21 cellular contexts compared by ENCODE assay signal in the genomic region with DNA sequence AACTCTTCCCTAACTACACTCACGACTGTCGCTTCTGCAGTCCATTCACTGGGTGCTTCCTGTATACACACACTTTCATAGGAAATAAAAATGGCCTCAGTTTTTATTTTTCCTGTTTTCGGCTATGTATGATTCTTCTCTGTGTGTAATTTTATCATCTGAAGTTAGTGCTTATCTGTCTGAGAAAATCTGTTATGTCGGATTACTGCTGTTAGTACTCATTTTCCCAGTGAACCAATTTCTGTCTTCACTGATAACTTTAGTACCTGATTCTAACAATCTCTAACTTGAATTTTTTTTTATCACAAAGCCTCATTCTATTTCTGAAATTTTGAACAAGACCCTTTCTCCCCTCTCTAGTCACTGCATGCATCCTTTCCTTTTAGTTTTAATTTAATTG. TPM values are rescaled to one million over a fixed set of nuclear protein-coding genes. Genes with fewer than 3 reads are reported as not detected.
DNase-seq lines count a peak whose midpoint lies in the region; ATAC-seq and TF ChIP-seq lines count a peak whose summit lies in the region.
"Had no signal": no experiment of that assay in that cellular context is flagged by ENCODE, and none has a peak within 500 bp of the region (broad histone marks: within the 10 kb centered on the region; RNA-seq: fewer than 3 reads in every experiment).

No MANE protein-coding gene starts in this region.

- no peaks in the 10 kb centered on the region for H3K9me3 Mint-ChIP-seq in activated T-cell treated with anti-CD3 and anti-CD28 coated beads, Interleukin-2, amount 50 U/mL, for 72 hours
- H3K9me3 Mint-ChIP-seq in central memory CD8-positive, alpha-beta T cell = no peaks in the 10 kb centered on the region
- H3K9me3 Mint-ChIP-seq in nephron progenitor cell = no peaks in the 10 kb centered on the region
- peaks cover 0 to 5% of the 10 kb centered on the region in 2 donors for H3K9me3 Mint-ChIP-seq in stimulated activated naive B cell treated with anti-CD40 and anti-IgM and Interleukin-4, amounts not matched to agents 10 μg/mL and 1 μg/mL and 100 μg/mL, for 72 hours

- no peak overlapping the region for H3K4me3 Mint-ChIP-seq in activated T-cell treated with anti-CD3 and anti-CD28 coated beads, Interleukin-2, amount 50 U/mL, for 72 hours
- H3K4me3 Mint-ChIP-seq in central memory CD8-positive, alpha-beta T cell = no peak overlapping the region
- H3K4me3 Mint-ChIP-seq in nephron progenitor cell = no peak overlapping the region
- H3K4me3 Mint-ChIP-seq in stimulated activated naive B cell treated with anti-CD40 and anti-IgM and Interleukin-4, amounts not matched to agents 10 μg/mL and 1 μg/mL and 100 μg/mL, for 72 hours = no peak overlapping the region

- peaks cover 32% of the 10 kb centered on the region for H3K4me1 Mint-ChIP-seq in activated T-cell treated with anti-CD3 and anti-CD28 coated beads, Interleukin-2, amount 50 U/mL, for 72 hours (ENCODE audit: low read depth)
- peaks cover 67% of the 10 kb centered on the region for H3K4me1 Mint-ChIP-seq in central memory CD8-positive, alpha-beta T cell
- H3K4me1 Mint-ChIP-seq in nephron progenitor cell = peaks cover 6% of the 10 kb centered on the region
- peaks cover 15 to 43% of the 10 kb centered on the region in 2 donors for H3K4me1 Mint-ChIP-seq in stimulated activated naive B cell treated with anti-CD40 and anti-IgM and Interleukin-4, amounts not matched to agents 10 μg/mL and 1 μg/mL and 100 μg/mL, for 72 hours

- DNase-seq in activated T-cell treated with anti-CD3 and anti-CD28 coated beads, Interleukin-2, amount 50 U/mL, for 72 hours = no peak
- no peak for DNase-seq in activated T-cell treated with anti-CD3 and anti-CD28 coated beads for 4 hours
- DNase-seq in OCI-M1 (lab: John Stamatoyannopoulos, UW) = peak; percentile 14
- DNase-seq in central memory CD8-positive, alpha-beta T cell (ENCODE audit: low spot score in 2 of 2) = no peak
- DNase-seq in nephron progenitor cell = no peak
- no peak for DNase-seq in NCI-H524 treated with DMSO at 0.1 percent for 48 hours (lab: John Stamatoyannopoulos, UW)
- no peak for DNase-seq in stimulated activated naive B cell treated with anti-CD40 and anti-IgM and Interleukin-4, amounts not matched to agents 10 μg/mL and 1 μg/mL and 100 μg/mL, for 72 hours
- no peak for DNase-seq in NCI-H1930 (lab: John Stamatoyannopoulos, UW)
- DNase-seq: COR-L47, GF-D8, MG63, NCI-H1105, NCI-H1694, NCI-H2107, NCI-H226, NCI-H526, SHP77 had no signal

- H3K27ac Mint-ChIP-seq in activated T-cell treated with anti-CD3 and anti-CD28 coated beads, Interleukin-2, amount 50 U/mL, for 72 hours = peak overlapping the region; percentile 29
- peak overlapping the region; percentile 14 for H3K27ac Mint-ChIP-seq in central memory CD8-positive, alpha-beta T cell (ENCODE audit: low read depth)
- H3K27ac Mint-ChIP-seq in nephron progenitor cell = peak overlapping the region; percentile 22
- H3K27ac Mint-ChIP-seq in stimulated activated naive B cell treated with anti-CD40 and anti-IgM and Interleukin-4, amounts not matched to agents 10 μg/mL and 1 μg/mL and 100 μg/mL, for 72 hours = no peak overlapping the region

- no peak for ATAC-seq in activated T-cell treated with anti-CD3 and anti-CD28 coated beads, Interleukin-2, amount 50 U/mL, for 72 hours (replicated peaks in 1 of 2)
- ATAC-seq in central memory CD8-positive, alpha-beta T cell (replicated peaks; ENCODE audit: extremely low read depth, poor library complexity, severe bottlenecking) = no peak
- no peak for ATAC-seq in stimulated activated naive B cell treated with anti-CD40 and anti-IgM and Interleukin-4, amounts not matched to agents 10 μg/mL and 1 μg/mL and 100 μg/mL, for 72 hours (replicated peaks)
- ATAC-seq: HepG2 had no signal

- H3K36me3 Mint-ChIP-seq in activated T-cell treated with anti-CD3 and anti-CD28 coated beads, Interleukin-2, amount 50 U/mL, for 72 hours (ENCODE audit: insufficient read depth in 2 of 2) = peaks cover 0 to 24% of the 10 kb centered on the region in 2 donors
- H3K36me3 Mint-ChIP-seq in central memory CD8-positive, alpha-beta T cell (ENCODE audit: insufficient read depth) = peaks cover 11% of the 10 kb centered on the region
- peaks cover 48% of the 10 kb centered on the region for H3K36me3 Mint-ChIP-seq in nephron progenitor cell (ENCODE audit: low read depth)
- H3K36me3 Mint-ChIP-seq in stimulated activated naive B cell treated with anti-CD40 and anti-IgM and Interleukin-4, amounts not matched to agents 10 μg/mL and 1 μg/mL and 100 μg/mL, for 72 hours = peaks cover 22 to 44% of the 10 kb centered on the region in 2 donors

- TF ChIP-seq CTCF in nephron progenitor cell (IDR thresholded peaks at IDR 0.05) = no peak

- no peaks in the 10 kb centered on the region for H3K27me3 Mint-ChIP-seq in activated T-cell treated with anti-CD3 and anti-CD28 coated beads, Interleukin-2, amount 50 U/mL, for 72 hours (ENCODE audit: low read depth)
- no peaks in the 10 kb centered on the region for H3K27me3 Mint-ChIP-seq in central memory CD8-positive, alpha-beta T cell
- no peaks in the 10 kb centered on the region for H3K27me3 Mint-ChIP-seq in nephron progenitor cell (ENCODE audit: low read depth, poor library complexity)
- no peaks in the 10 kb centered on the region for H3K27me3 Mint-ChIP-seq in stimulated activated naive B cell treated with anti-CD40 and anti-IgM and Interleukin-4, amounts not matched to agents 10 μg/mL and 1 μg/mL and 100 μg/mL, for 72 hours

RNA-seq across cellular contexts. Expression of a gene that starts 20.9 kb away (rescaled TPM):
- 10 to 100 TPM; 62.7 to 62.8 TPM for total RNA-seq in activated T-cell treated with anti-CD3 and anti-CD28 coated beads, Interleukin-2, amount 50 U/mL, for 72 hours

RNA-seq across cellular contexts. Expression of a gene that starts 33.8 kb away (rescaled TPM):
- total RNA-seq in activated T-cell treated with anti-CD3 and anti-CD28 coated beads, Interleukin-2, amount 50 U/mL, for 72 hours = 1 to 10 TPM in 1 of 2 donors, under 1 TPM in 1; 0.89 to 1.8 TPM
- total RNA-seq: Daoy had no signal

RNA-seq across cellular contexts. Expression of a gene that starts 44.3 kb away (rescaled TPM):
- total RNA-seq in activated T-cell treated with anti-CD3 and anti-CD28 coated beads, Interleukin-2, amount 50 U/mL, for 72 hours = not detected
- total RNA-seq: A172, Daoy, H1, HepG2 had no signal
